1 cellular context compared by ENCODE assay signal in the genomic region with DNA sequence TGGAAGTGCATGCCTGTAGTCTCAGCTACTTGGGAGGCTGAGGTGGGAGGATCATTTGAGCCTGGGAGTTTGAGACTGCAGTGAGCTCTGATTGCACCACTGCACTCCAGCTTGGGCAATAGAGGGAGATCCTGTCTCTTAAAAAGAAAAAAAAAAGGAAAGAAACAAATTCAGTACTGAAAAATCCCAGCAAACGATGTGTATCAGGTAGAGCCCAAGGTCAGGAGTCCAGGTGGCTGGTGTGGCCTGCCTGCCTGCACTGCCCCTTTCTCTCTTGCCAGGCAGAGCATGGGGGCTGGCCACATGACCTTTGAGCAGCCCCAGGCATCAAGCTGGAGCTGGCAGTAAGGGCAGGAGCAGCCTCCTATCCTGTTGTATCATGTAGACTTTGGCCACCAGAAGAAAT.
TF ChIP-seq lines count a peak whose summit lies in the region.

No MANE protein-coding gene starts in this region.

TF ChIP-seq in HepG2, 621 proteins besides CTCF, POLR2A, EP300 and RAD21 (continued from another document and continues in another):
- TF ChIP-seq, protein P1, sequence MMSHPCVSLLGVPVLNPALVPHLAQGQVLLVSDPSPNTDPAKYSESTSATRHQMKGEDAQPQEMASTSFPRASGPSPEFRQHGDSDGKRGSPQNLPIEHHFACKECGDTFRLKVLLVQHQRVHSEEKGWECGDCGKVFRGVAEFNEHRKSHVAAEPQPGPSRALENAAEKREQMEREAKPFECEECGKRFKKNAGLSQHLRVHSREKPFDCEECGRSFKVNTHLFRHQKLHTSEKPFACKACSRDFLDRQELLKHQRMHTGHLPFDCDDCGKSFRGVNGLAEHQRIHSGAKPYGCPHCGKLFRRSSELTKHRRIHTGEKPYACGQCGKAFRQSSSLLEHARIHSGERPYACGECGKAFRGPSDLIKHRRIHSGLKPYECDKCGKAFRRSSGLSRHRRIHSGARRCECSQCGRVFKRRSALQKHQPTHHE (CRISPR knock-in tag; IDR thresholded peaks at IDR 0.05; ENCODE audit: borderline replicate concordance) = no peak
- TF ChIP-seq DNMT1 (CRISPR knock-in tag; IDR thresholded peaks at IDR 0.05) (no peak), KLF15 (CRISPR knock-in tag; IDR thresholded peaks at IDR 0.05; ENCODE audit: borderline replicate concordance) (no peak), GPN1 (CRISPR knock-in tag; IDR thresholded peaks at IDR 0.05; ENCODE audit: borderline replicate concordance) (no peak), NAIF1 (CRISPR knock-in tag; IDR thresholded peaks at IDR 0.05; ENCODE audit: borderline replicate concordance) (no peak), SMAD9 (CRISPR knock-in tag; IDR thresholded peaks at IDR 0.05) (no peak), SMAD1 (CRISPR knock-in tag; IDR thresholded peaks at IDR 0.05; ENCODE audit: borderline replicate concordance, low read depth) (no peak), NR2F1 (CRISPR knock-in tag; IDR thresholded peaks at IDR 0.05) (peak; percentile 30 to 47; a peak in 2 of 4 replicates), MED8 (CRISPR knock-in tag; IDR thresholded peaks at IDR 0.05; ENCODE audit: insufficient replicate concordance) (no peak), ZNF710 (CRISPR knock-in tag; IDR thresholded peaks at IDR 0.05; ENCODE audit: borderline replicate concordance) (peak; percentile 88), TRIM22 (IDR thresholded peaks at IDR 0.05) (no peak), HNRNPK (IDR thresholded peaks at IDR 0.05; ENCODE audit: low read depth, low read length, poor library complexity, severe bottlenecking) (no peak), ZNF354B (CRISPR knock-in tag; IDR thresholded peaks at IDR 0.05) (no peak), ZBTB20 (CRISPR knock-in tag; IDR thresholded peaks at IDR 0.05; ENCODE audit: borderline replicate concordance, low read depth) (no peak), LBX2 (CRISPR knock-in tag; IDR thresholded peaks at IDR 0.05; ENCODE audit: borderline replicate concordance) (no peak), NPAS2 (CRISPR knock-in tag; IDR thresholded peaks at IDR 0.05; ENCODE audit: borderline replicate concordance) (no peak), GATAD2A (CRISPR knock-in tag; IDR thresholded peaks at IDR 0.05) (peak; percentile 77), ZNF672 (CRISPR knock-in tag; IDR thresholded peaks at IDR 0.05) (no peak), NRL (CRISPR knock-in tag; IDR thresholded peaks at IDR 0.05; ENCODE audit: borderline replicate concordance) (no peak), MAZ (IDR thresholded peaks at IDR 0.05; ENCODE audit: borderline replicate concordance, low read depth, low read length) (peak; percentile 55; the same call in 1 of the 2 replicates), MAZ (CRISPR knock-in tag; IDR thresholded peaks at IDR 0.05; ENCODE audit: low read depth) (no peak), U2AF2 (IDR thresholded peaks at IDR 0.05; ENCODE audit: low read depth, low read length) (no peak), SRSF1 (optimal IDR thresholded peaks at IDR 0.05; ENCODE audit: low read depth, low read length) (no peak), ZNF766 (CRISPR knock-in tag; IDR thresholded peaks at IDR 0.05; ENCODE audit: borderline replicate concordance) (no peak), SMARCE1 (IDR thresholded peaks at IDR 0.05; ENCODE audit: borderline replicate concordance) (no peak), ZNF335 (CRISPR knock-in tag; IDR thresholded peaks at IDR 0.05) (no peak)
- TF ChIP-seq, protein P2, sequence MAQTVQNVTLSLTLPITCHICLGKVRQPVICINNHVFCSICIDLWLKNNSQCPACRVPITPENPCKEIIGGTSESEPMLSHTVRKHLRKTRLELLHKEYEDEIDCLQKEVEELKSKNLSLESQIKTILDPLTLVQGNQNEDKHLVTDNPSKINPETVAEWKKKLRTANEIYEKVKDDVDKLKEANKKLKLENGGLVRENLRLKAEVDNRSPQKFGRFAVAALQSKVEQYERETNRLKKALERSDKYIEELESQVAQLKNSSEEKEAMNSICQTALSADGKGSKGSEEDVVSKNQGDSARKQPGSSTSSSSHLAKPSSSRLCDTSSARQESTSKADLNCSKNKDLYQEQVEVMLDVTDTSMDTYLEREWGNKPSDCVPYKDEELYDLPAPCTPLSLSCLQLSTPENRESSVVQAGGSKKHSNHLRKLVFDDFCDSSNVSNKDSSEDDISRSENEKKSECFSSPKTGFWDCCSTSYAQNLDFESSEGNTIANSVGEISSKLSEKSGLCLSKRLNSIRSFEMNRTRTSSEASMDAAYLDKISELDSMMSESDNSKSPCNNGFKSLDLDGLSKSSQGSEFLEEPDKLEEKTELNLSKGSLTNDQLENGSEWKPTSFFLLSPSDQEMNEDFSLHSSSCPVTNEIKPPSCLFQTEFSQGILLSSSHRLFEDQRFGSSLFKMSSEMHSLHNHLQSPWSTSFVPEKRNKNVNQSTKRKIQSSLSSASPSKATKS (CRISPR knock-in tag; IDR thresholded peaks at IDR 0.05) = no peak
- TF ChIP-seq, protein P3, sequence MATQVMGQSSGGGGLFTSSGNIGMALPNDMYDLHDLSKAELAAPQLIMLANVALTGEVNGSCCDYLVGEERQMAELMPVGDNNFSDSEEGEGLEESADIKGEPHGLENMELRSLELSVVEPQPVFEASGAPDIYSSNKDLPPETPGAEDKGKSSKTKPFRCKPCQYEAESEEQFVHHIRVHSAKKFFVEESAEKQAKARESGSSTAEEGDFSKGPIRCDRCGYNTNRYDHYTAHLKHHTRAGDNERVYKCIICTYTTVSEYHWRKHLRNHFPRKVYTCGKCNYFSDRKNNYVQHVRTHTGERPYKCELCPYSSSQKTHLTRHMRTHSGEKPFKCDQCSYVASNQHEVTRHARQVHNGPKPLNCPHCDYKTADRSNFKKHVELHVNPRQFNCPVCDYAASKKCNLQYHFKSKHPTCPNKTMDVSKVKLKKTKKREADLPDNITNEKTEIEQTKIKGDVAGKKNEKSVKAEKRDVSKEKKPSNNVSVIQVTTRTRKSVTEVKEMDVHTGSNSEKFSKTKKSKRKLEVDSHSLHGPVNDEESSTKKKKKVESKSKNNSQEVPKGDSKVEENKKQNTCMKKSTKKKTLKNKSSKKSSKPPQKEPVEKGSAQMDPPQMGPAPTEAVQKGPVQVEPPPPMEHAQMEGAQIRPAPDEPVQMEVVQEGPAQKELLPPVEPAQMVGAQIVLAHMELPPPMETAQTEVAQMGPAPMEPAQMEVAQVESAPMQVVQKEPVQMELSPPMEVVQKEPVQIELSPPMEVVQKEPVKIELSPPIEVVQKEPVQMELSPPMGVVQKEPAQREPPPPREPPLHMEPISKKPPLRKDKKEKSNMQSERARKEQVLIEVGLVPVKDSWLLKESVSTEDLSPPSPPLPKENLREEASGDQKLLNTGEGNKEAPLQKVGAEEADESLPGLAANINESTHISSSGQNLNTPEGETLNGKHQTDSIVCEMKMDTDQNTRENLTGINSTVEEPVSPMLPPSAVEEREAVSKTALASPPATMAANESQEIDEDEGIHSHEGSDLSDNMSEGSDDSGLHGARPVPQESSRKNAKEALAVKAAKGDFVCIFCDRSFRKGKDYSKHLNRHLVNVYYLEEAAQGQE (IDR thresholded peaks at IDR 0.05; ENCODE audit: borderline replicate concordance in 1 of 2, low read depth in 1 of 2, low read length in 2 of 2) = no peak
- TF ChIP-seq, protein P4, sequence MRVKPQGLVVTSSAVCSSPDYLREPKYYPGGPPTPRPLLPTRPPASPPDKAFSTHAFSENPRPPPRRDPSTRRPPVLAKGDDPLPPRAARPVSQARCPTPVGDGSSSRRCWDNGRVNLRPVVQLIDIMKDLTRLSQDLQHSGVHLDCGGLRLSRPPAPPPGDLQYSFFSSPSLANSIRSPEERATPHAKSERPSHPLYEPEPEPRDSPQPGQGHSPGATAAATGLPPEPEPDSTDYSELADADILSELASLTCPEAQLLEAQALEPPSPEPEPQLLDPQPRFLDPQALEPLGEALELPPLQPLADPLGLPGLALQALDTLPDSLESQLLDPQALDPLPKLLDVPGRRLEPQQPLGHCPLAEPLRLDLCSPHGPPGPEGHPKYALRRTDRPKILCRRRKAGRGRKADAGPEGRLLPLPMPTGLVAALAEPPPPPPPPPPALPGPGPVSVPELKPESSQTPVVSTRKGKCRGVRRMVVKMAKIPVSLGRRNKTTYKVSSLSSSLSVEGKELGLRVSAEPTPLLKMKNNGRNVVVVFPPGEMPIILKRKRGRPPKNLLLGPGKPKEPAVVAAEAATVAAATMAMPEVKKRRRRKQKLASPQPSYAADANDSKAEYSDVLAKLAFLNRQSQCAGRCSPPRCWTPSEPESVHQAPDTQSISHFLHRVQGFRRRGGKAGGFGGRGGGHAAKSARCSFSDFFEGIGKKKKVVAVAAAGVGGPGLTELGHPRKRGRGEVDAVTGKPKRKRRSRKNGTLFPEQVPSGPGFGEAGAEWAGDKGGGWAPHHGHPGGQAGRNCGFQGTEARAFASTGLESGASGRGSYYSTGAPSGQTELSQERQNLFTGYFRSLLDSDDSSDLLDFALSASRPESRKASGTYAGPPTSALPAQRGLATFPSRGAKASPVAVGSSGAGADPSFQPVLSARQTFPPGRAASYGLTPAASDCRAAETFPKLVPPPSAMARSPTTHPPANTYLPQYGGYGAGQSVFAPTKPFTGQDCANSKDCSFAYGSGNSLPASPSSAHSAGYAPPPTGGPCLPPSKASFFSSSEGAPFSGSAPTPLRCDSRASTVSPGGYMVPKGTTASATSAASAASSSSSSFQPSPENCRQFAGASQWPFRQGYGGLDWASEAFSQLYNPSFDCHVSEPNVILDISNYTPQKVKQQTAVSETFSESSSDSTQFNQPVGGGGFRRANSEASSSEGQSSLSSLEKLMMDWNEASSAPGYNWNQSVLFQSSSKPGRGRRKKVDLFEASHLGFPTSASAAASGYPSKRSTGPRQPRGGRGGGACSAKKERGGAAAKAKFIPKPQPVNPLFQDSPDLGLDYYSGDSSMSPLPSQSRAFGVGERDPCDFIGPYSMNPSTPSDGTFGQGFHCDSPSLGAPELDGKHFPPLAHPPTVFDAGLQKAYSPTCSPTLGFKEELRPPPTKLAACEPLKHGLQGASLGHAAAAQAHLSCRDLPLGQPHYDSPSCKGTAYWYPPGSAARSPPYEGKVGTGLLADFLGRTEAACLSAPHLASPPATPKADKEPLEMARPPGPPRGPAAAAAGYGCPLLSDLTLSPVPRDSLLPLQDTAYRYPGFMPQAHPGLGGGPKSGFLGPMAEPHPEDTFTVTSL (CRISPR knock-in tag; IDR thresholded peaks at IDR 0.05; ENCODE audit: borderline replicate concordance) = peak; percentile 42; the same call in 1 of the 2 replicates
- TF ChIP-seq, protein P5, sequence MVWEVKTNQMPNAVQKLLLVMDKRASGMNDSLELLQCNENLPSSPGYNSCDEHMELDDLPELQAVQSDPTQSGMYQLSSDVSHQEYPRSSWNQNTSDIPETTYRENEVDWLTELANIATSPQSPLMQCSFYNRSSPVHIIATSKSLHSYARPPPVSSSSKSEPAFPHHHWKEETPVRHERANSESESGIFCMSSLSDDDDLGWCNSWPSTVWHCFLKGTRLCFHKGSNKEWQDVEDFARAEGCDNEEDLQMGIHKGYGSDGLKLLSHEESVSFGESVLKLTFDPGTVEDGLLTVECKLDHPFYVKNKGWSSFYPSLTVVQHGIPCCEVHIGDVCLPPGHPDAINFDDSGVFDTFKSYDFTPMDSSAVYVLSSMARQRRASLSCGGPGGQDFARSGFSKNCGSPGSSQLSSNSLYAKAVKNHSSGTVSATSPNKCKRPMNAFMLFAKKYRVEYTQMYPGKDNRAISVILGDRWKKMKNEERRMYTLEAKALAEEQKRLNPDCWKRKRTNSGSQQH (CRISPR knock-in tag; IDR thresholded peaks at IDR 0.05; ENCODE audit: low read depth) = no peak
- TF ChIP-seq, protein P6, sequence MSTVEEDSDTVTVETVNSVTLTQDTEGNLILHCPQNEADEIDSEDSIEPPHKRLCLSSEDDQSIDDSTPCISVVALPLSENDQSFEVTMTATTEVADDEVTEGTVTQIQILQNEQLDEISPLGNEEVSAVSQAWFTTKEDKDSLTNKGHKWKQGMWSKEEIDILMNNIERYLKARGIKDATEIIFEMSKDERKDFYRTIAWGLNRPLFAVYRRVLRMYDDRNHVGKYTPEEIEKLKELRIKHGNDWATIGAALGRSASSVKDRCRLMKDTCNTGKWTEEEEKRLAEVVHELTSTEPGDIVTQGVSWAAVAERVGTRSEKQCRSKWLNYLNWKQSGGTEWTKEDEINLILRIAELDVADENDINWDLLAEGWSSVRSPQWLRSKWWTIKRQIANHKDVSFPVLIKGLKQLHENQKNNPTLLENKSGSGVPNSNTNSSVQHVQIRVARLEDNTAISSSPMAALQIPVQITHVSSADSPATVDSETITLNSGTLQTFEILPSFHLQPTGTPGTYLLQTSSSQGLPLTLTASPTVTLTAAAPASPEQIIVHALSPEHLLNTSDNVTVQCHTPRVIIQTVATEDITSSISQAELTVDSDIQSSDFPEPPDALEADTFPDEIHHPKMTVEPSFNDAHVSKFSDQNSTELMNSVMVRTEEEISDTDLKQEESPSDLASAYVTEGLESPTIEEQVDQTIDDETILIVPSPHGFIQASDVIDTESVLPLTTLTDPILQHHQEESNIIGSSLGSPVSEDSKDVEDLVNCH (CRISPR knock-in tag; IDR thresholded peaks at IDR 0.05) = no peak
- TF ChIP-seq, protein P7, sequence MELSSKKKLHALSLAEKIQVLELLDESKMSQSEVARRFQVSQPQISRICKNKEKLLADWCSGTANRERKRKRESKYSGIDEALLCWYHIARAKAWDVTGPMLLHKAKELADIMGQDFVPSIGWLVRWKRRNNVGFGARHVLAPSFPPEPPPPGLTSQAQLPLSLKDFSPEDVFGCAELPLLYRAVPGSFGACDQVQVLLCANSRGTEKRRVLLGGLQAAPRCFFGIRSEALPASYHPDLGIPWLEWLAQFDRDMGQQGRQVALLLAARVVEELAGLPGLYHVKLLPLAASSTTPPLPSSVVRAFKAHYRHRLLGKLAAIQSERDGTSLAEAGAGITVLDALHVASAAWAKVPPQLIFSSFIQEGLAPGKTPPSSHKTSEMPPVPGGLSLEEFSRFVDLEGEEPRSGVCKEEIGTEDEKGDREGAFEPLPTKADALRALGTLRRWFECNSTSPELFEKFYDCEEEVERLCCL (CRISPR knock-in tag; IDR thresholded peaks at IDR 0.05; ENCODE audit: borderline replicate concordance) = no peak
